23 cellular contexts compared by ENCODE assay signal in the genomic region with DNA sequence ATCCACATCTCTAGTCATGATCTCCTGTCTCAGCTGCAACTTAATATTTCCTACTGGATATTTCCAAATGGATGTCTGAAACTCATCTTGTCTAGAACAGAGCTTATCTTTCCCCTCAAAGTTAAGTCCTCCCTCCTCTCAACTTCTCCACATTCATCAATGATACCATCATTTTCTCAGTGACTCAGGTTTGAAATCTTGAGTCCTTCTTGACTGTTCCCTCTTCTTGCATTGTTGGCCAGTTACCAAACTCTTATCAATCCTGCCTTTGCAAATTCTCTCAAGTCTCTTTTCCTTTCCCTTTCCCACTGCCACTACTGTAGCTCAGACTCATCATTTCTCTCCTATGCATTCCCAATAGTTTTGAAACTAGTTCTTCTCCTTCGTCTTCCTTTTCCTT. TPM values are rescaled to one million over a fixed set of nuclear protein-coding genes. Genes with fewer than 3 reads are reported as not detected.
DNase-seq lines count a peak whose midpoint lies in the region; ATAC-seq and TF ChIP-seq lines count a peak whose summit lies in the region.
"Had no signal": no experiment of that assay in that cellular context is flagged by ENCODE, and none has a peak within 500 bp of the region (broad histone marks: within the 10 kb centered on the region; RNA-seq: fewer than 3 reads in every experiment).

No MANE protein-coding gene starts in this region.

- no peak overlapping the region for H2BK15ac ChIP-seq in IMR-90 (ENCODE audit: low read depth, low read length)

- no peak overlapping the region for H3K23ac ChIP-seq in IMR-90 (ENCODE audit: low read depth, low read length)

- H2BK20ac ChIP-seq in IMR-90 (ENCODE audit: low read depth, low read length), result no peak overlapping the region

- BruUV-seq in IMR-90 (replicated peaks; lab: Mats Ljungman, UMichigan), result no TSS peak

- no peak overlapping the region for H3K18ac ChIP-seq in IMR-90 (ENCODE audit: low read depth, low read length)

- H2AK9ac ChIP-seq in IMR-90 (replicated peaks; ENCODE audit: low read depth, low read length, poor library complexity), result no peak overlapping the region

- no peaks in the 10 kb centered on the region for H4K20me1 ChIP-seq in IMR-90 (ENCODE audit: insufficient read depth, low read length)
- H4K20me1 ChIP-seq: BLaER1 had no signal

- no peak overlapping the region for H3K14ac ChIP-seq in IMR-90 (replicated peaks; ENCODE audit: low read depth, low read length)

- DNase-seq in IMR-90 (peak; percentile 22), amniotic epithelial cell (ENCODE audit: low read depth) (peak; percentile 94), iris pigment epithelial cell (ENCODE audit: low read depth) (peak; percentile 69), omental fat pad (ENCODE audit: low spot score) (no peak), NCI-H2196 (lab: John Stamatoyannopoulos, UW; ENCODE audit: unreplicated experiment) (no peak), hypothalamus (lab: John Stamatoyannopoulos, UW) (no peak)
- DNase-seq: CD4-positive, alpha-beta memory T cell; DMS153; KG1; NCI-H1436; NCI-H2029 treated with DMSO at 0.1 percent for 48 hours; NCI-H510A treated with DMSO at 0.1 percent for 48 hours; NCI-H774; SHP77 treated with DMSO at 0.1 percent for 48 hours; SK-N-SH had no signal

- H4K91ac ChIP-seq in IMR-90 (ENCODE audit: insufficient read depth, low read depth, low read length), result no peak overlapping the region

- WGBS in IMR-90 (ENCODE audit: extremely low coverage in 2 of 2, insufficient read length in 1 of 2), 2 experiments, result no CpG with 5 or more reads among the region's 1 CpG

- H3K9me1 ChIP-seq in IMR-90 (ENCODE audit: insufficient read depth, low read length), result no peaks in the 10 kb centered on the region

- no peak overlapping the region for H2AK5ac ChIP-seq in IMR-90 (ENCODE audit: low read depth, low read length)

- H3K4me2 ChIP-seq in IMR-90 (ENCODE audit: low read depth, low read length), result no peak overlapping the region
- H3K4me2 ChIP-seq: BLaER1, GM23338, SK-N-SH had no signal

- POLR2A ChIA-PET in IMR-90 (lab: Charles Lee; ENCODE audit: unreplicated experiment), result no interaction called here

- intact Hi-C loops in IMR-90 (cut with micrococcal nuclease), result no loop called here

- CTCF ChIA-PET in IMR-90 (lab: Yijun Ruan, JAX), result interaction anchor here (1.0 kb wide), 1 partner anchor 9 kb away, joined by 5 read pairs; no protein-coding TSS in a partner anchor

- H2BK120ac ChIP-seq in IMR-90 (ENCODE audit: low read depth, low read length), result no peak overlapping the region

- no peak overlapping the region for H2AFZ ChIP-seq in IMR-90 (replicated peaks; ENCODE audit: low read length, poor library complexity)
- H2AFZ ChIP-seq: GM23338 had no signal

- no peak for TF ChIP-seq POLR2A in IMR-90 (IDR thresholded peaks at IDR 0.05; ENCODE audit: low read depth, low read length)

- H3K4me3 ChIP-seq in IMR-90 (ENCODE audit: insufficient read depth, low read depth, low read length), result no peak overlapping the region
- H3K4me3 ChIP-seq: BLaER1, GM12878, GM23338 had no signal

- no peaks in the 10 kb centered on the region for H3K4me1 ChIP-seq in IMR-90 (ENCODE audit: control insufficient read depth, insufficient read depth, low read length)
- H3K4me1 ChIP-seq: BLaER1 had no signal

- H4K5ac ChIP-seq in IMR-90 (ENCODE audit: low read depth, low read length), result no peak overlapping the region

- no peak for ATAC-seq in IMR-90 (ENCODE audit: low read depth)
- ATAC-seq in omental fat pad (ENCODE audit: low FRiP score), result peak; percentile 79
- no peak for ATAC-seq in HG03342 (IDR thresholded peaks at IDR 0.05; ENCODE audit: unreplicated experiment)
- ATAC-seq: GM12878, GM23338, HCT116 had no signal

- H3K56ac ChIP-seq in IMR-90 (ENCODE audit: extremely low read depth, insufficient read depth, low read length), result no peak overlapping the region

- H3K9me3 ChIP-seq in IMR-90 (ENCODE audit: control insufficient read depth, insufficient read depth, low read length), result no peaks in the 10 kb centered on the region
- H3K9me3 ChIP-seq: BLaER1, SK-N-SH had no signal

- no peaks in the 10 kb centered on the region for H3K79me1 ChIP-seq in IMR-90 (ENCODE audit: low read depth in 1 of 2, low read length in 2 of 2)

- no peak for TF ChIP-seq CTCF in IMR-90 (conservative IDR thresholded peaks at IDR 0.05; ENCODE audit: low read depth, low read length)
- TF ChIP-seq CTCF in omental fat pad (IDR thresholded peaks at IDR 0.05), result no peak

- no peak overlapping the region for H2BK5ac ChIP-seq in IMR-90 (ENCODE audit: low read depth, low read length, poor library complexity, severe bottlenecking)

- H3K36me3 ChIP-seq in IMR-90 (ENCODE audit: control insufficient read depth, insufficient read depth, low read length), result no peaks in the 10 kb centered on the region
- H3K36me3 ChIP-seq: BLaER1 had no signal

- no peak overlapping the region for H3K9ac ChIP-seq in IMR-90 (ENCODE audit: low read depth, low read length)
- H3K9ac ChIP-seq: BLaER1, SK-N-SH had no signal

- in situ Hi-C loops in IMR-90 (cut with MboI; ENCODE audit: low sequenced_read_pairs), result loop anchor here (5.0 to 25.0 kb wide), 3 partner anchors 228 to 545 kb away; partner anchors contain the start of genes HSPA2 and PPP1R36

- no peak overlapping the region for H3K27ac ChIP-seq in IMR-90 (ENCODE audit: insufficient read depth, low read length)
- H3K27ac ChIP-seq: BLaER1 had no signal

- TF ChIP-seq RAD21 in IMR-90 (IDR thresholded peaks at IDR 0.05; ENCODE audit: low read length), result no peak

- no peak overlapping the region for H3K4ac ChIP-seq in IMR-90 (ENCODE audit: low read depth, low read length)

- H4K8ac ChIP-seq in IMR-90 (ENCODE audit: low read depth in 2 of 2, low read length in 2 of 2), result no peak overlapping the region

- dilution Hi-C loops in IMR-90 (cut with HindIII; ENCODE audit: low sequenced_read_pairs, unreplicated experiment), result no loop called here

- peaks cover 41% of the 10 kb centered on the region for H3K27me3 ChIP-seq in IMR-90 (ENCODE audit: control insufficient read depth, insufficient read depth, low read length)
- H3K27me3 ChIP-seq: BLaER1 had no signal

TF ChIP-seq in IMR-90, 13 proteins besides CTCF, POLR2A, EP300 and RAD21:
- TF ChIP-seq RFX5 (IDR thresholded peaks at IDR 0.05; ENCODE audit: low read depth, low read length) (no peak), MXI1 (IDR thresholded peaks at IDR 0.05; ENCODE audit: borderline replicate concordance, low read depth, low read length) (no peak), MAZ (IDR thresholded peaks at IDR 0.05; ENCODE audit: borderline replicate concordance, low read depth, low read length) (no peak)
- TF ChIP-seq, protein P1, sequence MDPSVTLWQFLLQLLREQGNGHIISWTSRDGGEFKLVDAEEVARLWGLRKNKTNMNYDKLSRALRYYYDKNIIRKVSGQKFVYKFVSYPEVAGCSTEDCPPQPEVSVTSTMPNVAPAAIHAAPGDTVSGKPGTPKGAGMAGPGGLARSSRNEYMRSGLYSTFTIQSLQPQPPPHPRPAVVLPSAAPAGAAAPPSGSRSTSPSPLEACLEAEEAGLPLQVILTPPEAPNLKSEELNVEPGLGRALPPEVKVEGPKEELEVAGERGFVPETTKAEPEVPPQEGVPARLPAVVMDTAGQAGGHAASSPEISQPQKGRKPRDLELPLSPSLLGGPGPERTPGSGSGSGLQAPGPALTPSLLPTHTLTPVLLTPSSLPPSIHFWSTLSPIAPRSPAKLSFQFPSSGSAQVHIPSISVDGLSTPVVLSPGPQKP (IDR thresholded peaks at IDR 0.05; ENCODE audit: borderline replicate concordance, low read depth, low read length), result no peak
- TF ChIP-seq, protein P2, sequence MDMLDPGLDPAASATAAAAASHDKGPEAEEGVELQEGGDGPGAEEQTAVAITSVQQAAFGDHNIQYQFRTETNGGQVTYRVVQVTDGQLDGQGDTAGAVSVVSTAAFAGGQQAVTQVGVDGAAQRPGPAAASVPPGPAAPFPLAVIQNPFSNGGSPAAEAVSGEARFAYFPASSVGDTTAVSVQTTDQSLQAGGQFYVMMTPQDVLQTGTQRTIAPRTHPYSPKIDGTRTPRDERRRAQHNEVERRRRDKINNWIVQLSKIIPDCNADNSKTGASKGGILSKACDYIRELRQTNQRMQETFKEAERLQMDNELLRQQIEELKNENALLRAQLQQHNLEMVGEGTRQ (IDR thresholded peaks at IDR 0.05; ENCODE audit: low read depth, low read length), result no peak

RNA-seq across cellular contexts. Expression of gene CHURC1, which starts 14.3 kb away (rescaled TPM):
- total RNA-seq in IMR-90 (2012; rRNA removed), result 38.0 and 51.9 TPM in 2 replicates
- polyA plus RNA-seq in IMR-90 (2012; rRNA removed), result 65.1 and 69.5 TPM in 2 replicates
- 7.7 and 33.2 TPM in 2 replicates for polyA plus RNA-seq in IMR-90 (2012; cell fraction: cytosol; rRNA removed)
- 2.5 and 15.1 TPM in 2 replicates for polyA plus RNA-seq in IMR-90 (2012; cell fraction: nucleus; rRNA removed; ENCODE audit: low replicate concordance)
- 100 to 1,000 TPM in 1 of 4 donors, 10 to 100 TPM in 3; 53.6 to 113 (median 81.9) TPM for total RNA-seq in omental fat pad

RNA-seq across cellular contexts. Expression of gene SPTB, which starts 20.3 kb away (rescaled TPM):
- total RNA-seq in IMR-90 (2012; rRNA removed) (under 0.01 TPM in 2 replicates), omental fat pad (1 to 10 TPM; 1.1 to 3.5 (median 1.4) TPM)
- 0.03 and 0.07 TPM in 2 replicates for polyA plus RNA-seq in IMR-90 (2012; rRNA removed)
- polyA plus RNA-seq in IMR-90 (2012; cell fraction: cytosol; rRNA removed), result 0.01 and 0.03 TPM in 2 replicates
- 0.05 and 0.10 TPM in 2 replicates for polyA plus RNA-seq in IMR-90 (2012; cell fraction: nucleus; rRNA removed; ENCODE audit: low replicate concordance)

RNA-seq across cellular contexts. Expression of gene GPX2, which starts 42.6 kb away (rescaled TPM):
- total RNA-seq in IMR-90 (2012; rRNA removed) (not detected in 2 replicates), omental fat pad (not detected)
- polyA plus RNA-seq in IMR-90 (2012; rRNA removed), result not detected in 2 replicates
- polyA plus RNA-seq in IMR-90 (2012; cell fraction: cytosol; rRNA removed), result not detected in 2 replicates
- polyA plus RNA-seq in IMR-90 (2012; cell fraction: nucleus; rRNA removed; ENCODE audit: low replicate concordance), result 0.30 TPM in 1 of 2 replicates, not detected in the other
- total RNA-seq: A673; CD4-positive, alpha-beta memory T cell; Daoy; GM12878; RPMI7951 had no signal
- polyA plus RNA-seq: CD4-positive, alpha-beta memory T cell; GM12878; SK-N-SH had no signal

Comparison
In these comparisons a context has a peak if more than half of its experiments do, and no peak if none do; other contexts are left out.
1. DNase-seq: peak in IMR-90 (single experiment), amniotic epithelial cell (single experiment) and iris pigment epithelial cell (single experiment); none in omental fat pad (single experiment), NCI-H2196 (single experiment) and hypothalamus (0 of 51).